18 cellular contexts compared by ENCODE assay signal in the genomic region with DNA sequence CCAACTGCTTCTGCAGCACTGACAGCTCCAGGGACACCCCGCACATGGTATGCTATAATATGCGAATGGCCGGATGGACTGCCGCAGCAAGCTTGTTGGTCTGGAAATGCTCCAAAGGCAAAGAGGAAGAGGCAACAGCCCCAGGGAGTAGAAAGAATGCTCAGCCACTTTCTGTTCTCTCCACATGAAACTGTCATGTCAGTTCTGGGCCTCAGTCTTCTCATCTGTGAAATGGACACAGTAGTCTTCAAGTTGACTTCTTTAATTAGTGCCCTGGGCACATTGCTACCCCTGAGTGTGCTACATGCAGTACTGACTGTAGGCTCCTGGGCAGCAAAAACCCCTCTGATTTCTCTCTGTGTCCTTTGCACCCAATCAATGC. TPM values are rescaled to one million over a fixed set of nuclear protein-coding genes. Genes with fewer than 3 reads are reported as not detected.
DNase-seq lines count a peak whose midpoint lies in the region; ATAC-seq and TF ChIP-seq lines count a peak whose summit lies in the region.
"Had no signal": no experiment of that assay in that cellular context is flagged by ENCODE, and none has a peak within 500 bp of the region (broad histone marks: within the 10 kb centered on the region; RNA-seq: fewer than 3 reads in every experiment).

No MANE protein-coding gene starts in this region.

- peak overlapping the region; percentile 30 for H3K4me3 ChIP-seq in CD4-positive, CD25-positive, alpha-beta regulatory T cell (ENCODE audit: low read depth, low read length)
- H3K4me3 ChIP-seq in GM12865 (ENCODE audit: low read depth, low read length) = no peak overlapping the region

- H3K4me1 Mint-ChIP-seq in CD4-positive, CD25-positive, alpha-beta regulatory T cell = peaks cover 37 to 100% (median 86%) of the 10 kb centered on the region in 4 donors
- H3K4me1 Mint-ChIP-seq in activated CD4-positive, alpha-beta memory T cell treated with anti-CD3 and anti-CD28 coated beads for 36 hours (ENCODE audit: low read depth) = peaks cover 94% of the 10 kb centered on the region
- peaks cover 93 to 100% (median 93%) of the 10 kb centered on the region in 3 donors for H3K4me1 Mint-ChIP-seq in naive B cell

- H3K9me3 Mint-ChIP-seq in CD4-positive, CD25-positive, alpha-beta regulatory T cell = peaks cover 0 to 7% (median 2%) of the 10 kb centered on the region in 7 donors
- peaks cover 8% of the 10 kb centered on the region for H3K9me3 Mint-ChIP-seq in activated CD4-positive, alpha-beta memory T cell treated with anti-CD3 and anti-CD28 coated beads for 36 hours
- peaks cover 0 to 6% (median 3%) of the 10 kb centered on the region in 7 donors for H3K9me3 Mint-ChIP-seq in naive B cell

- no peak for TF ChIP-seq CTCF in GM12865 (IDR thresholded peaks at IDR 0.05; ENCODE audit: insufficient read depth, low read depth, low read length, missing control alignments)

- POLR2A ChIA-PET in activated CD4-positive, alpha-beta memory T cell treated with anti-CD3 and anti-CD28 coated beads for 36 hours (lab: Charles Lee) = interaction anchor here (1.2 to 2.1 kb wide), 2 partner anchors 41 to 55 kb away, joined by 3 to 6 read pairs; no protein-coding TSS in a partner anchor

- no peak for ATAC-seq in CD4-positive, CD25-positive, alpha-beta regulatory T cell (ENCODE audit: low read depth in 2 of 2)
- ATAC-seq in naive B cell (ENCODE audit: low read depth in 2 of 2) (no peak), GM18505 (IDR thresholded peaks at IDR 0.05; ENCODE audit: unreplicated experiment) (no peak), GM19023 (IDR thresholded peaks at IDR 0.05; ENCODE audit: unreplicated experiment) (no peak)

- H3K27me3 Mint-ChIP-seq in CD4-positive, CD25-positive, alpha-beta regulatory T cell = no peaks in the 10 kb centered on the region
- no peaks in the 10 kb centered on the region for H3K27me3 Mint-ChIP-seq in activated CD4-positive, alpha-beta memory T cell treated with anti-CD3 and anti-CD28 coated beads for 36 hours
- H3K27me3 Mint-ChIP-seq in naive B cell = no peaks in the 10 kb centered on the region

- CTCF ChIA-PET in activated CD4-positive, alpha-beta memory T cell treated with anti-CD3 and anti-CD28 coated beads for 36 hours (lab: Charles Lee) = interaction anchor here (1.0 to 1.7 kb wide), 4 partner anchors 15 to 199 kb away, joined by 3 to 11 read pairs (median 3); no protein-coding TSS in a partner anchor

- TF ChIP-seq POLR2A in GM18505 (IDR thresholded peaks at IDR 0.05; ENCODE audit: borderline replicate concordance, extremely low read depth, insufficient read depth, insufficient read length) = no peak

- no peaks in the 10 kb centered on the region for H3K36me3 ChIP-seq in CD4-positive, CD25-positive, alpha-beta regulatory T cell (ENCODE audit: control insufficient read depth, insufficient read depth, low read length)

- DNase-seq in CD4-positive, CD25-positive, alpha-beta regulatory T cell = no peak
- DNase-seq in GM12865 (ENCODE audit: low read depth) (peak; percentile 46), naive B cell (no peak), NCI-H748 (lab: John Stamatoyannopoulos, UW; ENCODE audit: unreplicated experiment) (no peak), DMS114 treated with DMSO at 0.1 percent for 48 hours (lab: John Stamatoyannopoulos, UW; ENCODE audit: unreplicated experiment) (no peak)
- DNase-seq in activated CD4-positive, alpha-beta memory T cell treated with anti-CD3 and anti-CD28 coated beads for 36 hours = no peak
- DNase-seq: DMS79 treated with DMSO at 0.1 percent for 48 hours; foreskin fibroblast; KG1; NCI-H1092 treated with DMSO at 0.1 percent for 48 hours; NCI-H748 treated with DMSO at 0.1 percent for 48 hours; stimulated activated naive CD4-positive, alpha-beta T cell; SW 1271 had no signal

- intact Hi-C loops in activated CD4-positive, alpha-beta memory T cell treated with anti-CD3 and anti-CD28 coated beads for 36 hours (cut with micrococcal nuclease) = loop anchor here (10.0 kb wide), 1 partner anchor 239 kb away; no protein-coding TSS in a partner anchor

- H3K27ac Mint-ChIP-seq in CD4-positive, CD25-positive, alpha-beta regulatory T cell = peak overlapping the region; percentile 93 to 100 (median 93)
- peak overlapping the region; percentile 99 for H3K27ac Mint-ChIP-seq in activated CD4-positive, alpha-beta memory T cell treated with anti-CD3 and anti-CD28 coated beads for 36 hours
- H3K27ac Mint-ChIP-seq in naive B cell = peak overlapping the region; percentile 8 to 100 (median 68)

- H3K27ac ChIP-seq in CD4-positive, CD25-positive, alpha-beta regulatory T cell (ENCODE audit: insufficient read depth, low read length, poor library complexity, severe bottlenecking) = peak overlapping the region; percentile 84
- H3K27ac ChIP-seq: C4-2B, HL-60 had no signal

- peaks cover 0 to 5% of the 10 kb centered on the region in 2 experiments for H3K9me3 ChIP-seq in CD4-positive, CD25-positive, alpha-beta regulatory T cell (ENCODE audit: control insufficient read depth in 2 of 2, low read length in 2 of 2)

- H3K4me1 ChIP-seq in CD4-positive, CD25-positive, alpha-beta regulatory T cell (ENCODE audit: control insufficient read depth, insufficient read depth, low read length, poor library complexity, severe bottlenecking) = peaks cover 100% of the 10 kb centered on the region

- H3K27me3 ChIP-seq in CD4-positive, CD25-positive, alpha-beta regulatory T cell (ENCODE audit: control insufficient read depth, insufficient read depth, low read length) = no peaks in the 10 kb centered on the region

- peak overlapping the region in 3 of 4 donors; percentile 71 to 87 (median 82) for H3K4me3 Mint-ChIP-seq in CD4-positive, CD25-positive, alpha-beta regulatory T cell
- no peak overlapping the region for H3K4me3 Mint-ChIP-seq in activated CD4-positive, alpha-beta memory T cell treated with anti-CD3 and anti-CD28 coated beads for 36 hours
- H3K4me3 Mint-ChIP-seq in naive B cell = peak overlapping the region in 6 of 8 donors; percentile 36 to 95 (median 88)

- peaks cover 12% of the 10 kb centered on the region for H3K36me3 Mint-ChIP-seq in CD4-positive, CD25-positive, alpha-beta regulatory T cell
- H3K36me3 Mint-ChIP-seq in activated CD4-positive, alpha-beta memory T cell treated with anti-CD3 and anti-CD28 coated beads for 36 hours = peaks cover 16% of the 10 kb centered on the region
- H3K36me3 Mint-ChIP-seq in naive B cell = peaks cover 0 to 12% of the 10 kb centered on the region in 2 donors

RNA-seq across cellular contexts. Expression of gene IL10RA, which starts 19.9 kb away (rescaled TPM):
- 661 TPM for total RNA-seq in CD4-positive, CD25-positive, alpha-beta regulatory T cell
- 100 to 1,000 TPM; 572 to 666 (median 631) TPM for polyA plus RNA-seq in CD4-positive, CD25-positive, alpha-beta regulatory T cell
- total RNA-seq in activated CD4-positive, alpha-beta memory T cell treated with anti-CD3 and anti-CD28 coated beads for 36 hours = 100 to 1,000 TPM; 114 to 117 TPM
- polyA plus RNA-seq in naive B cell (ENCODE audit: low read depth in 6 of 6) = 10 to 100 TPM; 49.8 to 63.1 (median 56.2) TPM
- total RNA-seq: endothelial cell of umbilical vein had no signal
